8 cellular contexts compared by ENCODE assay signal in genomic region chr16:88468289-88469129, GRCh38. TPM values are rescaled to one million over a fixed set of nuclear protein-coding genes. Genes with fewer than 3 reads are reported as not detected.
DNase-seq lines count a peak whose midpoint lies in the region; ATAC-seq and TF ChIP-seq lines count a peak whose summit lies in the region.

No MANE protein-coding gene starts in this region.

- H3K27me3 ChIP-seq in CD4-positive, alpha-beta T cell (ENCODE audit: control insufficient read depth, insufficient read depth, low read length): no peaks in the 10 kb centered on the region
- H3K27me3 ChIP-seq in Peyer's patch: no peaks in the 10 kb centered on the region

- intact Hi-C loops in CD4-positive, alpha-beta T cell (cut with DNase I, micrococcal nuclease): loop anchor here in 1 of 2 experiments (1.0 kb wide), 1 partner anchor 12 kb away; no protein-coding TSS in a partner anchor

- H3K4me3 ChIP-seq in HFF-Myc (replicated peaks; ENCODE audit: low read depth, low read length): no peak overlapping the region
- H3K4me3 ChIP-seq in Peyer's patch: no peak overlapping the region

- H3K4me3 Mint-ChIP-seq in CD4-positive, alpha-beta T cell: no peak overlapping the region

- POLR2A ChIA-PET in CD4-positive, alpha-beta T cell (lab: Charles Lee): interaction anchor here (1.1 to 1.7 kb wide), 2 partner anchors 9 to 14 kb away, joined by 3 to 7 read pairs; no protein-coding TSS in a partner anchor

- H3K27ac ChIP-seq in CD4-positive, alpha-beta T cell (ENCODE audit: low read depth, low read length): peak overlapping the region; percentile 24
- peak overlapping the region in 1 of 4 donors; percentile 69 for H3K27ac ChIP-seq in Peyer's patch

- DNase-seq in CD4-positive, alpha-beta T cell: peak in 2 of 10 experiments; percentile 24 to 25
- DNase-seq in HFF-Myc (ENCODE audit: extremely low read depth, low read depth) (peak; percentile 21), UCSD-AML1 (lab: John Stamatoyannopoulos, UW; ENCODE audit: unreplicated experiment) (peak; percentile 77), left kidney (ENCODE audit: low read depth, low spot score) (peak; percentile 91), Peyer's patch (no peak), T-helper 9 cell (no peak)

- no peak for TF ChIP-seq POLR2A in Peyer's patch (IDR thresholded peaks at IDR 0.05)

- no peak for TF ChIP-seq CTCF in CD4-positive, alpha-beta T cell (IDR thresholded peaks at IDR 0.05)
- TF ChIP-seq CTCF in HFF-Myc (IDR thresholded peaks at IDR 0.05; ENCODE audit: low read depth, low read length, missing control alignments): no peak
- no peak for TF ChIP-seq CTCF in Peyer's patch (IDR thresholded peaks at IDR 0.05)

- no peaks in the 10 kb centered on the region for H3K36me3 Mint-ChIP-seq in CD4-positive, alpha-beta T cell (ENCODE audit: low read depth)

- H3K4me1 Mint-ChIP-seq in CD4-positive, alpha-beta T cell (ENCODE audit: low read depth): peaks cover 66% of the 10 kb centered on the region

- CTCF ChIA-PET in CD4-positive, alpha-beta T cell (lab: Charles Lee): no interaction called here

- peak overlapping the region; percentile 92 for H3K27ac Mint-ChIP-seq in CD4-positive, alpha-beta T cell

- no peaks in the 10 kb centered on the region for H3K9me3 Mint-ChIP-seq in CD4-positive, alpha-beta T cell

- no peaks in the 10 kb centered on the region for H3K36me3 ChIP-seq in Peyer's patch

- ATAC-seq in CD4-positive, alpha-beta T cell (ENCODE audit: poor library complexity): peak; percentile 13
- no peak for ATAC-seq in HG02852 (IDR thresholded peaks at IDR 0.05; ENCODE audit: unreplicated experiment)
- no peak for ATAC-seq in GM19328 (IDR thresholded peaks at IDR 0.05; ENCODE audit: unreplicated experiment)

- peaks cover 0 to 39% (median 18%) of the 10 kb centered on the region in 4 donors for H3K4me1 ChIP-seq in Peyer's patch

- H3K9me3 ChIP-seq in CD4-positive, alpha-beta T cell (ENCODE audit: control insufficient read depth, low read length): no peaks in the 10 kb centered on the region
- H3K9me3 ChIP-seq in Peyer's patch: no peaks in the 10 kb centered on the region

- H3K27me3 Mint-ChIP-seq in CD4-positive, alpha-beta T cell: no peaks in the 10 kb centered on the region

RNA-seq across cellular contexts. Expression of gene ZFPM1, which starts 15.4 kb away (rescaled TPM):
- 10 to 100 TPM; 22.8 to 24.2 TPM for total RNA-seq in CD4-positive, alpha-beta T cell
- 1 to 10 TPM; 3.0 to 7.9 (median 4.9) TPM for total RNA-seq in Peyer's patch

Comparison
In these comparisons a context has a peak if more than half of its experiments do, and no peak if none do; other contexts are left out.
1. DNase-seq: peak in HFF-Myc (single experiment), UCSD-AML1 (single experiment) and left kidney (single experiment); none in Peyer's patch (0 of 3) and T-helper 9 cell (single experiment).